Comparison of ENCODE assay signal across 32 cellular contexts in the genomic region with DNA sequence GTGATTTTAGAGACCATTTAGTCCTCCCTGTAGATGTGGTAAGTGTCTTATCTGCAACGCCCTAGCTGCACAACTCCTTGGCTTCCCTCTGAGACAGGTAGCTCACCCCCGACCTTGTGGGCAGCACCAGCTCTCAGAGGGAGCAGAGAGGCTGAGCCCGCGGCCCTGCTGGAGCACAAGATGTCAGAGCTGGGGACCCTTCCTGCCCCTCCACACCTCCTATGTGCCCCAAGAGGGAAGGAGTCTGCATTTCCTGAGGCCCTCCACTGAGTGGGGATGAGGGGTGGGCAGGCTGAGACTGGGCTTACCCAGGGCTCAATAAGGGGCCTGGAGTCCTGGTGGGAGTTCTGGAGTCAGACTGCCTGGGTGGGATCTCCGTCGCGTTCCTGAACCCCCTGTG. TPM values are rescaled to one million over a fixed set of nuclear protein-coding genes. Genes with fewer than 3 reads are reported as not detected.
DNase-seq lines count a peak whose midpoint lies in the region; ATAC-seq, FAIRE-seq and TF ChIP-seq lines count a peak whose summit lies in the region.
"Had no signal": no experiment of that assay in that cellular context is flagged by ENCODE, and none has a peak within 500 bp of the region (broad histone marks: within the 10 kb centered on the region; RNA-seq: fewer than 3 reads in every experiment).

No MANE protein-coding gene starts in this region.

- no peaks in the 10 kb centered on the region for H3K9me3 Mint-ChIP-seq in activated naive CD8-positive, alpha-beta T cell treated with anti-CD3 and anti-CD28 coated beads, Interleukin-2, amount 10 ng/mL, durations not matched to agents 7 days and 5 days
- no peaks in the 10 kb centered on the region for H3K9me3 Mint-ChIP-seq in activated naive CD8-positive, alpha-beta T cell treated with anti-CD3 and anti-CD28 coated beads, Interleukin-2, amount 50 U/mL, for 24 hours
- H3K9me3 Mint-ChIP-seq in H9: no peaks in the 10 kb centered on the region
- no peaks in the 10 kb centered on the region for H3K9me3 Mint-ChIP-seq in endothelial cell (ENCODE audit: unreplicated experiment)
- H3K9me3 Mint-ChIP-seq: neural crest cell, WTC11 had no signal

- H3K4me3 Mint-ChIP-seq in activated naive CD8-positive, alpha-beta T cell treated with anti-CD3 and anti-CD28 coated beads, Interleukin-2, amount 10 ng/mL, durations not matched to agents 7 days and 5 days: no peak overlapping the region
- no peak overlapping the region for H3K4me3 Mint-ChIP-seq in activated naive CD8-positive, alpha-beta T cell treated with anti-CD3 and anti-CD28 coated beads, Interleukin-2, amount 50 U/mL, for 24 hours
- H3K4me3 Mint-ChIP-seq in H9: no peak overlapping the region
- no peak overlapping the region for H3K4me3 Mint-ChIP-seq in endothelial cell (ENCODE audit: unreplicated experiment)
- H3K4me3 Mint-ChIP-seq: activated CD8-positive, alpha-beta memory T cell treated with anti-CD3 and anti-CD28 coated beads, Interleukin-2, amount 10 ng/mL, durations not matched to agents 7 days and 5 days; neural crest cell; WTC11 had no signal

- FAIRE-seq in kidney (lab: Jason Lieb, UNC): no peak
- FAIRE-seq: H1 had no signal

- H3K27me3 Mint-ChIP-seq in activated naive CD8-positive, alpha-beta T cell treated with anti-CD3 and anti-CD28 coated beads, Interleukin-2, amount 10 ng/mL, durations not matched to agents 7 days and 5 days: no peaks in the 10 kb centered on the region
- H3K27me3 Mint-ChIP-seq in activated naive CD8-positive, alpha-beta T cell treated with anti-CD3 and anti-CD28 coated beads, Interleukin-2, amount 50 U/mL, for 24 hours: no peaks in the 10 kb centered on the region
- H3K27me3 Mint-ChIP-seq in H9 (ENCODE audit: low read depth): no peaks in the 10 kb centered on the region
- H3K27me3 Mint-ChIP-seq in endothelial cell (ENCODE audit: unreplicated experiment): peaks cover 7% of the 10 kb centered on the region
- H3K27me3 Mint-ChIP-seq: activated CD8-positive, alpha-beta memory T cell treated with anti-CD3 and anti-CD28 coated beads, Interleukin-2, amount 10 ng/mL, durations not matched to agents 7 days and 5 days had no signal

- H3K14ac ChIP-seq in H9 (ENCODE audit: insufficient read depth, low read length): no peak overlapping the region

- H4K20me1 ChIP-seq in H9 (ENCODE audit: control insufficient read depth, insufficient read depth, insufficient read length): no peaks in the 10 kb centered on the region

- H3K4me3 ChIP-seq in kidney (ENCODE audit: low read length in 2 of 2): no peak overlapping the region
- no peak overlapping the region for H3K4me3 ChIP-seq in testis
- H3K4me3 ChIP-seq: tibial artery had no signal

- H3K36me3 ChIP-seq in kidney (ENCODE audit: control insufficient read depth in 1 of 2, insufficient read depth in 2 of 2, low read length in 2 of 2) (peaks cover 0 to under 1% of the 10 kb centered on the region in 2 donors), testis (ENCODE audit: low read depth, missing control alignments) (no peaks in the 10 kb centered on the region)
- H3K36me3 ChIP-seq: brain microvascular endothelial cell, tibial artery had no signal

- no peak overlapping the region for H2BK15ac ChIP-seq in H9 (ENCODE audit: low read depth, low read length)

- no peak for ATAC-seq in activated naive CD8-positive, alpha-beta T cell treated with anti-CD3 and anti-CD28 coated beads, Interleukin-2, amount 10 ng/mL, durations not matched to agents 7 days and 5 days (ENCODE audit: low read depth)
- no peak for ATAC-seq in activated naive CD8-positive, alpha-beta T cell treated with anti-CD3 and anti-CD28 coated beads, Interleukin-2, amount 50 U/mL, for 24 hours
- no peak for ATAC-seq in HG02571 (IDR thresholded peaks at IDR 0.05; ENCODE audit: unreplicated experiment)
- ATAC-seq: activated CD8-positive, alpha-beta memory T cell treated with anti-CD3 and anti-CD28 coated beads, Interleukin-2, amount 10 ng/mL, durations not matched to agents 7 days and 5 days; PC-3; WTC11 had no signal

- no peak overlapping the region for H3T11ph ChIP-seq in H9 (ENCODE audit: low read length)

- intact Hi-C loops in kidney (cut with DNase I) (no loop called here), testis (cut with DNase I; ENCODE audit: low total_unique reads) (no loop called here)

- no peak overlapping the region for H2BK120ac ChIP-seq in H9 (ENCODE audit: low read depth, low read length, poor library complexity, severe bottlenecking)

- H4K8ac ChIP-seq in H9 (replicated peaks; ENCODE audit: insufficient read length, low read depth, low read length): no peak overlapping the region

- no peaks in the 10 kb centered on the region for H3K79me2 ChIP-seq in H9 (ENCODE audit: insufficient read depth, low read length)

- WGBS in H9 (ENCODE audit: extremely low coverage, insufficient read length, low lambda C conversion rate): no CpG with 5 or more reads among the region's 7 CpGs
- WGBS in testis, 2 donors: 94 to 98% methylated on average over 4 to 7 of the region's 7 CpGs

- H2AFZ ChIP-seq in H9 (ENCODE audit: low read length): no peak overlapping the region

- H3K4ac ChIP-seq in H9 (ENCODE audit: low read depth, low read length): no peak overlapping the region

- H3K23ac ChIP-seq in H9 (ENCODE audit: insufficient read length, low read depth, low read length): no peak overlapping the region

- no peaks in the 10 kb centered on the region for H3K79me1 ChIP-seq in H9 (ENCODE audit: insufficient read depth, low read depth, low read length, poor library complexity, severe bottlenecking)

- H3K23me2 ChIP-seq in H9 (ENCODE audit: insufficient read length, low read depth, low read length, poor library complexity, severe bottlenecking): no peaks in the 10 kb centered on the region

- no peak overlapping the region for H2AK5ac ChIP-seq in H9 (ENCODE audit: insufficient read length, low read length)

- H3K18ac ChIP-seq in H9 (ENCODE audit: insufficient read length, low read depth, low read length): no peak overlapping the region

- DNase-seq in activated naive CD8-positive, alpha-beta T cell treated with anti-CD3 and anti-CD28 coated beads, Interleukin-2, amount 10 ng/mL, durations not matched to agents 7 days and 5 days: peak; percentile 23
- DNase-seq in activated naive CD8-positive, alpha-beta T cell treated with anti-CD3 and anti-CD28 coated beads, Interleukin-2, amount 50 U/mL, for 24 hours: no peak
- DNase-seq in H9: peak; percentile 9
- peak; percentile 64 for DNase-seq in kidney
- peak; percentile 12 for DNase-seq in testis
- no peak for DNase-seq in endothelial cell (ENCODE audit: low spot score)
- no peak for DNase-seq in erythroblast (lab: John Stamatoyannopoulos, UW)
- DNase-seq: ACHN; activated CD4-positive, alpha-beta T cell treated with anti-CD3 and anti-CD28 coated beads, Interleukin-2, amount 50 U/mL, for 1 hour; activated CD8-positive, alpha-beta memory T cell treated with anti-CD3 and anti-CD28 coated beads, Interleukin-2, amount 10 ng/mL, durations not matched to agents 7 days and 5 days; activated gamma-delta T cell; brain microvascular endothelial cell; COR-L47; effector CD8-positive, alpha-beta T cell; GDM1; NCI-H1092 treated with DMSO at 0.1 percent for 48 hours; NCI-H187; NCI-H2171; NCI-H510A treated with DMSO at 0.1 percent for 48 hours; PC-3; SIG-M5; stimulated activated CD4-positive, alpha-beta T cell treated with anti-CD3 and anti-CD28 coated beads, Interleukin-15, amount 100 ng/mL, for 24 hours; stimulated activated naive CD4-positive, alpha-beta T cell; T1000 had no signal

- no peaks in the 10 kb centered on the region for H3K27me3 ChIP-seq in H9 (ENCODE audit: insufficient read depth, low read length)
- H3K27me3 ChIP-seq in testis: no peaks in the 10 kb centered on the region
- H3K27me3 ChIP-seq: brain microvascular endothelial cell had no signal

- POLR2A ChIA-PET in activated naive CD8-positive, alpha-beta T cell treated with anti-CD3 and anti-CD28 coated beads, Interleukin-2, amount 10 ng/mL, durations not matched to agents 7 days and 5 days (lab: Charles Lee): interaction anchor here (0.7 kb wide), 1 partner anchor 11 kb away, joined by 3 read pairs; no protein-coding TSS in a partner anchor

- no peak overlapping the region for H3K27ac ChIP-seq in H9 (ENCODE audit: insufficient read length, low read depth, low read length)
- no peak overlapping the region for H3K27ac ChIP-seq in kidney (ENCODE audit: low read depth in 2 of 2, low read length in 2 of 2)
- H3K27ac ChIP-seq in testis: no peak overlapping the region
- H3K27ac ChIP-seq: brain microvascular endothelial cell, tibial artery had no signal

- H3K27ac Mint-ChIP-seq in activated naive CD8-positive, alpha-beta T cell treated with anti-CD3 and anti-CD28 coated beads, Interleukin-2, amount 10 ng/mL, durations not matched to agents 7 days and 5 days: no peak overlapping the region
- no peak overlapping the region for H3K27ac Mint-ChIP-seq in activated naive CD8-positive, alpha-beta T cell treated with anti-CD3 and anti-CD28 coated beads, Interleukin-2, amount 50 U/mL, for 24 hours
- H3K27ac Mint-ChIP-seq in H9 (peak overlapping the region in 1 of 3 experiments; percentile 87; a peak in 1 of 7 replicates), endothelial cell (ENCODE audit: unreplicated experiment) (no peak overlapping the region)
- H3K27ac Mint-ChIP-seq: activated CD8-positive, alpha-beta memory T cell treated with anti-CD3 and anti-CD28 coated beads, Interleukin-2, amount 10 ng/mL, durations not matched to agents 7 days and 5 days; WTC11 had no signal

- no peak overlapping the region for H4K91ac ChIP-seq in H9 (ENCODE audit: insufficient read length, low read depth, low read length)

- H3K9me3 ChIP-seq in H9 (ENCODE audit: control insufficient read depth, low read depth, low read length): no peaks in the 10 kb centered on the region
- H3K9me3 ChIP-seq in kidney (ENCODE audit: control insufficient read depth in 1 of 2, low read length in 2 of 2): no peaks in the 10 kb centered on the region
- H3K9me3 ChIP-seq in testis: no peaks in the 10 kb centered on the region
- H3K9me3 ChIP-seq: tibial artery had no signal

- H3K4me1 Mint-ChIP-seq in activated naive CD8-positive, alpha-beta T cell treated with anti-CD3 and anti-CD28 coated beads, Interleukin-2, amount 10 ng/mL, durations not matched to agents 7 days and 5 days: peaks cover 18% of the 10 kb centered on the region
- peaks cover 41% of the 10 kb centered on the region for H3K4me1 Mint-ChIP-seq in activated naive CD8-positive, alpha-beta T cell treated with anti-CD3 and anti-CD28 coated beads, Interleukin-2, amount 50 U/mL, for 24 hours
- H3K4me1 Mint-ChIP-seq in H9 (peaks cover 8 to 23% of the 10 kb centered on the region in 2 experiments), endothelial cell (ENCODE audit: unreplicated experiment) (no peaks in the 10 kb centered on the region)
- H3K4me1 Mint-ChIP-seq: neural crest cell had no signal

- H3K36me3 Mint-ChIP-seq in activated naive CD8-positive, alpha-beta T cell treated with anti-CD3 and anti-CD28 coated beads, Interleukin-2, amount 10 ng/mL, durations not matched to agents 7 days and 5 days: no peaks in the 10 kb centered on the region
- peaks cover 1% of the 10 kb centered on the region for H3K36me3 Mint-ChIP-seq in activated naive CD8-positive, alpha-beta T cell treated with anti-CD3 and anti-CD28 coated beads, Interleukin-2, amount 50 U/mL, for 24 hours (ENCODE audit: low read depth)
- H3K36me3 Mint-ChIP-seq in H9 (ENCODE audit: insufficient read depth in 1 of 3, low read depth in 3 of 3): no peaks in the 10 kb centered on the region
- H3K36me3 Mint-ChIP-seq in endothelial cell (ENCODE audit: low read depth, unreplicated experiment): no peaks in the 10 kb centered on the region
- H3K36me3 Mint-ChIP-seq: WTC11 had no signal

- H3K9ac ChIP-seq in H9 (ENCODE audit: extremely low read depth, insufficient read length, low read length) (no peak overlapping the region), kidney (ENCODE audit: low read length in 2 of 2) (no peak overlapping the region)

- no peak for TF ChIP-seq POLR2A in testis (IDR thresholded peaks at IDR 0.05)
- TF ChIP-seq POLR2A in erythroblast (IDR thresholded peaks at IDR 0.05; ENCODE audit: low read length): no peak

- H3K4me1 ChIP-seq in H9 (ENCODE audit: insufficient read depth, low read length) (no peaks in the 10 kb centered on the region), kidney (ENCODE audit: control insufficient read depth in 1 of 2, insufficient read depth in 1 of 2, low read depth in 1 of 2, low read length in 2 of 2) (peaks cover 20% of the 10 kb centered on the region in 2 donors), testis (peaks cover under 1% of the 10 kb centered on the region)

- H2BK5ac ChIP-seq in H9 (ENCODE audit: insufficient read length, low read length): no peak overlapping the region

- no peak overlapping the region for H3K56ac ChIP-seq in H9 (ENCODE audit: insufficient read length, low read depth, low read length)

- no peak overlapping the region for H2BK20ac ChIP-seq in H9 (ENCODE audit: low read depth, low read length, poor library complexity, severe bottlenecking)

- no peak overlapping the region for H4K5ac ChIP-seq in H9 (ENCODE audit: insufficient read length, low read depth, low read length)

- H2BK12ac ChIP-seq in H9 (ENCODE audit: insufficient read length, low read depth, low read length): no peak overlapping the region

- H3K4me2 ChIP-seq in H9 (ENCODE audit: insufficient read depth, insufficient read length, low read length): no peak overlapping the region

- TF ChIP-seq CTCF in H9 (conservative IDR thresholded peaks at IDR 0.05) (no peak), kidney (IDR thresholded peaks at IDR 0.05; ENCODE audit: borderline replicate concordance, extremely low read depth, insufficient read depth) (no peak), testis (IDR thresholded peaks at IDR 0.05) (no peak), endothelial cell (IDR thresholded peaks at IDR 0.05; ENCODE audit: unreplicated experiment) (no peak)

RNA-seq across cellular contexts. Expression of a gene that starts 12.2 kb away (rescaled TPM):
- 1 to 10 TPM; 4.3 to 5.6 TPM for total RNA-seq in activated naive CD8-positive, alpha-beta T cell treated with anti-CD3 and anti-CD28 coated beads, Interleukin-2, amount 10 ng/mL, durations not matched to agents 7 days and 5 days
- total RNA-seq in H9 (2021) (0.57 and 1.1 TPM in 2 replicates), kidney (351 TPM), testis (100 to 1,000 TPM; 296 to 346 TPM), endothelial cell (ENCODE audit: unreplicated experiment) (2.7 TPM)
- polyA plus RNA-seq in kidney (ENCODE audit: insufficient read depth, low read depth, low replicate concordance) (188 TPM), testis (ENCODE audit: insufficient read depth, low read depth, low replicate concordance) (134 TPM)

RNA-seq across cellular contexts. Expression of a gene that starts 51.9 kb away (rescaled TPM):
- not detected for total RNA-seq in activated naive CD8-positive, alpha-beta T cell treated with anti-CD3 and anti-CD28 coated beads, Interleukin-2, amount 10 ng/mL, durations not matched to agents 7 days and 5 days
- total RNA-seq in H9 (2021) (0.46 and 0.64 TPM in 2 replicates), kidney (1.8 TPM), testis (under 1 TPM; 0.37 to 0.63 TPM), endothelial cell (ENCODE audit: unreplicated experiment) (0.31 TPM)
- polyA plus RNA-seq in kidney (ENCODE audit: insufficient read depth, low read depth, low replicate concordance) (0.17 TPM), testis (ENCODE audit: insufficient read depth, low read depth, low replicate concordance) (0.82 TPM)
- total RNA-seq: activated CD8-positive, alpha-beta memory T cell treated with anti-CD3 and anti-CD28 coated beads, Interleukin-2, amount 10 ng/mL, durations not matched to agents 7 days and 5 days; fibroblast of villous mesenchyme; HT-29; neural crest cell; PC-3 had no signal
- polyA plus RNA-seq: BJ had no signal

Comparison
In these comparisons a context has a peak if more than half of its experiments do, and no peak if none do; other contexts are left out.
1. DNase-seq: peak in activated naive CD8-positive, alpha-beta T cell treated with anti-CD3 and anti-CD28 coated beads, Interleukin-2, amount 10 ng/mL, durations not matched to agents 7 days and 5 days (single experiment), H9 (single experiment), kidney (single experiment) and testis (single experiment); none in activated naive CD8-positive, alpha-beta T cell treated with anti-CD3 and anti-CD28 coated beads, Interleukin-2, amount 50 U/mL, for 24 hours (single experiment), endothelial cell (single experiment) and erythroblast (0 of 2).
2. RNA of a gene that starts 12.2 kb away (total RNA-seq): 351 TPM in kidney (single experiment) and 296 to 346 TPM in testis; 4.3 to 5.6 TPM in activated naive CD8-positive, alpha-beta T cell treated with anti-CD3 and anti-CD28 coated beads, Interleukin-2, amount 10 ng/mL, durations not matched to agents 7 days and 5 days, 2.7 TPM in endothelial cell (single experiment) and 0.57 to 1.1 TPM in H9; every median in the first group is over 10 times any median in the second.